ENCODE assay signal across 1 cellular context in the genomic region with DNA sequence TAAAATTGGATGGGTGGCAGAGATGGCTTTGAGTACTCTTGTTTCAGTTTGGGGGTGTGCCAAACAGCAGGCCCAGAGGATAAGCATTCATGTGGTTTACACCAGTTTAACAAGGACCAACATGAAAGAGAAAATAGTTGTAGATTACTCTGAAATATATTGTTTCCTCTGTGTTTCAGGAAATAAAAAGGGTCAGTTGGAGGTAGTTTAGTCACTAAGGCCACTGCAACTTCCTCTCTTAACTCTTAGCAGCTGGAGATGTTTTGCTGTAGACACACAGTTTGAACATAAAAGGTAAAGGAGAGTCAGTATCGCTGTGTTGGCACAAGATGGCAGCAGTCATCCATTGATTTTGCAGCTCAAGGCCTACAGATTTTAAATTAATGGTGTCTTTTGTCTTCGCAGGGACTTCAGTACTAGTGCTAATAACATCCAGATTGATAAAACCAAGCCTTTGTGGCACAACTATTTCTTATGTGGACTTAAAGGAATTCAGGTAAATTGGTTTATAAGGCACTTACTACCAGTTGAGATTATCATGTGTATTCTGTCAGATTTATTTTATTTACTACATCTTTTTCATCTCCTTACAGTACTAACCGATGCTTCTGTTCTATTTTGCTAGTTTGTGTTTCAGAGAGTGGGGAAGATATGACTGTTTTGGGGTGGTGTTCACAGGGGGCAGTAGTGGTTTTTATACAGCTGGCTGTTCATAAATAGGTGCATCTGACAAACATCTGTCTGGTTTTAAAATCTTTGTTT.
TF ChIP-seq lines count a peak whose summit lies in the region.

No MANE protein-coding gene starts in this region.

TF ChIP-seq in H1, 55 proteins besides CTCF, POLR2A, EP300 and RAD21 (continued from another document):
- TF ChIP-seq CHD7 (IDR thresholded peaks at IDR 0.05; ENCODE audit: insufficient replicate concordance, low read length) (no peak), EGR1 (IDR thresholded peaks at IDR 0.05; ENCODE audit: borderline replicate concordance, low read depth, low read length) (no peak), SP1 (IDR thresholded peaks at IDR 0.05; ENCODE audit: low read depth, low read length) (no peak), USF2 (IDR thresholded peaks at IDR 0.05; ENCODE audit: low read length) (no peak), CHD1 (IDR thresholded peaks at IDR 0.05; ENCODE audit: low read depth, low read length) (no peak), HDAC2 (IDR thresholded peaks at IDR 0.05; ENCODE audit: borderline replicate concordance in 1 of 2, low read depth in 2 of 2, low read length in 2 of 2) (no peak), SAP30 (IDR thresholded peaks at IDR 0.05; ENCODE audit: insufficient read depth, insufficient replicate concordance, low read length) (no peak), GABPA (IDR thresholded peaks at IDR 0.05; ENCODE audit: borderline replicate concordance, insufficient read depth, low read length) (no peak), RBBP5 (IDR thresholded peaks at IDR 0.05; ENCODE audit: borderline replicate concordance, low read depth, low read length) (no peak), KDM1A (IDR thresholded peaks at IDR 0.05; ENCODE audit: borderline replicate concordance, low read length) (no peak), ASH2L (IDR thresholded peaks at IDR 0.05; ENCODE audit: low read length) (no peak), SIX5 (IDR thresholded peaks at IDR 0.05; ENCODE audit: low read depth, low read length) (no peak), SP4 (IDR thresholded peaks at IDR 0.05; ENCODE audit: low read length) (no peak)
